In genomic region chr15:59917504-59918157, GRCh38 we compare ENCODE assay signal across 8 cellular contexts.
DNase-seq lines count a peak whose midpoint lies in the region; ATAC-seq, FAIRE-seq and TF ChIP-seq lines count a peak whose summit lies in the region.

No MANE protein-coding gene starts in this region.

- intact Hi-C loops in CD14-positive monocyte (cut with micrococcal nuclease): no loop called here

- H3K27ac Mint-ChIP-seq in CD14-positive monocyte: no peak overlapping the region
- H3K27ac Mint-ChIP-seq in activated CD8-positive, alpha-beta memory T cell treated with anti-CD3 and anti-CD28 coated beads, Interleukin-2, amount 10 ng/mL, durations not matched to agents 7 days and 5 days: peak overlapping the region; percentile 45

- peaks cover 2 to 9% (median 7%) of the 10 kb centered on the region in 3 donors for H3K27me3 Mint-ChIP-seq in CD14-positive monocyte (ENCODE audit: low read depth in 3 of 3)
- peaks cover 25% of the 10 kb centered on the region for H3K27me3 Mint-ChIP-seq in activated CD8-positive, alpha-beta memory T cell treated with anti-CD3 and anti-CD28 coated beads, Interleukin-2, amount 10 ng/mL, durations not matched to agents 7 days and 5 days

- H3K9me3 Mint-ChIP-seq in CD14-positive monocyte: peaks cover 0 to 2% (median 0%) of the 10 kb centered on the region in 7 donors
- no peaks in the 10 kb centered on the region for H3K9me3 Mint-ChIP-seq in activated CD8-positive, alpha-beta memory T cell treated with anti-CD3 and anti-CD28 coated beads, Interleukin-2, amount 10 ng/mL, durations not matched to agents 7 days and 5 days (ENCODE audit: low read depth)

- H3K4me3 Mint-ChIP-seq in CD14-positive monocyte: no peak overlapping the region
- no peak overlapping the region for H3K4me3 Mint-ChIP-seq in activated CD8-positive, alpha-beta memory T cell treated with anti-CD3 and anti-CD28 coated beads, Interleukin-2, amount 10 ng/mL, durations not matched to agents 7 days and 5 days

- ATAC-seq in GM19324 (IDR thresholded peaks at IDR 0.05; ENCODE audit: low FRiP score, unreplicated experiment) (peak; percentile 79), HG03565 (IDR thresholded peaks at IDR 0.05; ENCODE audit: unreplicated experiment) (peak; percentile 54), omental fat pad (ENCODE audit: low FRiP score) (peak; percentile 68)
- ATAC-seq in activated CD8-positive, alpha-beta memory T cell treated with anti-CD3 and anti-CD28 coated beads, Interleukin-2, amount 10 ng/mL, durations not matched to agents 7 days and 5 days: peak; percentile 65

- no peaks in the 10 kb centered on the region for H3K4me1 Mint-ChIP-seq in CD14-positive monocyte
- peaks cover 36% of the 10 kb centered on the region for H3K4me1 Mint-ChIP-seq in activated CD8-positive, alpha-beta memory T cell treated with anti-CD3 and anti-CD28 coated beads, Interleukin-2, amount 10 ng/mL, durations not matched to agents 7 days and 5 days

- no peaks in the 10 kb centered on the region for H3K36me3 Mint-ChIP-seq in CD14-positive monocyte
- peaks cover 2% of the 10 kb centered on the region for H3K36me3 Mint-ChIP-seq in activated CD8-positive, alpha-beta memory T cell treated with anti-CD3 and anti-CD28 coated beads, Interleukin-2, amount 10 ng/mL, durations not matched to agents 7 days and 5 days

- DNase-seq in CD14-positive monocyte (ENCODE audit: low spot score) (no peak), NOMO-1 treated with DMSO at 0.1 percent for 48 hours (lab: John Stamatoyannopoulos, UW; ENCODE audit: unreplicated experiment) (peak; percentile 42), erythroblast (lab: John Stamatoyannopoulos, UW) (peak; percentile 28 to 52), omental fat pad (ENCODE audit: low spot score) (no peak), urothelium cell line (ENCODE audit: low spot score) (peak; percentile 80)
- DNase-seq in activated CD8-positive, alpha-beta memory T cell treated with anti-CD3 and anti-CD28 coated beads, Interleukin-2, amount 10 ng/mL, durations not matched to agents 7 days and 5 days: peak; percentile 90

- CTCF ChIA-PET in activated CD8-positive, alpha-beta memory T cell treated with anti-CD3 and anti-CD28 coated beads, Interleukin-2, amount 10 ng/mL, durations not matched to agents 7 days and 5 days (lab: Charles Lee): interaction anchor here (0.7 to 5.7 kb wide), 47 partner anchors 9 to 409 kb away, joined by 3 to 61 read pairs (median 5); partner anchors contain the start of gene FOXB1

- no peak for TF ChIP-seq POLR2A in erythroblast (IDR thresholded peaks at IDR 0.05; ENCODE audit: low read length)

- FAIRE-seq in urothelium cell line (lab: Jason Lieb, UNC): peak; percentile 90

- TF ChIP-seq CTCF in CD14-positive monocyte (IDR thresholded peaks at IDR 0.05) (peak; percentile 20), omental fat pad (IDR thresholded peaks at IDR 0.05) (no peak)

Comparison
In these comparisons a context has a peak if more than half of its experiments do, and no peak if none do; other contexts are left out.
1. DNase-seq: peak in NOMO-1 treated with DMSO at 0.1 percent for 48 hours (single experiment), activated CD8-positive, alpha-beta memory T cell treated with anti-CD3 and anti-CD28 coated beads, Interleukin-2, amount 10 ng/mL, durations not matched to agents 7 days and 5 days (single experiment), erythroblast (2 of 2) and urothelium cell line (single experiment); none in CD14-positive monocyte (single experiment) and omental fat pad (single experiment).
2. Peak in every context shown above with its lines, with median percentiles within 50 percentile points of each other: ATAC-seq.